ENCODE assay signal across 14 cellular contexts in the genomic region with DNA sequence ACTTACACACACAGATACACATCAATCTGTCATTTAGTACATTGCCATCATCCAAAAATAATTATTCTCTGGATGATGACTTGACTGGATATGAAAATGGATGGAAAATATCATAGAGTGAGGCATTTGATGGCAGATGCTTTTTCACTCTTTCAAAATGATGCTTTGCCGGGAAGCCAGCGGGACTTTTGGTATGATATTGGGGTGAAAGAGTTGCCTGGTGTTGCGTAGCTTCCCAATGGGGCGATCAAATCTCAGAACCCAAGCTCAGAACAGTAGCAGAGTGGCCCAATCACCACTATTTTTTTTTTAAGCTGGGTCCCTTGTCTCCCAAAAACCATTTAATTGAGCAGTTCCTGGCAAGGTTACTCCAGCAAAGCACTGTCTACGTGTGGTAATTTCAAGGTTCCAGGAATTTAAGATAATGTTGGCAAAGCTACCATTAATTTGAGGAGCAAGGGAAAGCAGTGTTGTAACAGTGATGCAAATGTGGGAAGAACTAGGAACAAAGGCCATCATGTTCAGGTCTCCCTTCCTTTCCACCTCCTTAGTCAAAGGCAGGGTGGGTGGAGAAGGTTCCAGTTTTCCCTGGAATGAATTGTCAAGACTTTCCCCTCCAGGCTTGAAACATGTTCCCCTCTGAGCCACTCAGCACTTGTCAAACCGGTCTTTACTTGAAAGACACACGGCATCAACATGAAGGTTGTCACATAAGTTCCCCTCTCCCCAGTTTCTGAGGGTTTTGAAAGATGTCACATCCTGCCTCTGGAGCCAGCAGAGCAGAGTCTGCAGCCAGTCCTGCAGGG.
A peak's percentile ranks its signal among the peaks of the same experiment; 100 is the strongest.
DNase-seq lines count a peak whose midpoint lies in the region; ATAC-seq and TF ChIP-seq lines count a peak whose summit lies in the region.
"Had no signal": no experiment of that assay in that cellular context is flagged by ENCODE, and none has a peak within 500 bp of the region (broad histone marks: within the 10 kb centered on the region; RNA-seq: fewer than 3 reads in every experiment).

No MANE protein-coding gene starts in this region.

- no peaks in the 10 kb centered on the region for H3K9me2 ChIP-seq in OCI-LY7 (ENCODE audit: insufficient read depth, low read length)

- TF ChIP-seq CTCF in psoas muscle (IDR thresholded peaks at IDR 0.05) (no peak), OCI-LY7 (conservative IDR thresholded peaks at IDR 0.05; ENCODE audit: low read length) (no peak)

- H3K36me3 ChIP-seq in adipocyte (ENCODE audit: control insufficient read depth, insufficient read depth, low read length, severe bottlenecking) (no peaks in the 10 kb centered on the region), psoas muscle (ENCODE audit: insufficient read depth in 1 of 2, low read depth in 1 of 2) (no peaks in the 10 kb centered on the region), OCI-LY7 (ENCODE audit: insufficient read depth, low read length) (no peaks in the 10 kb centered on the region)

- H3K9ac ChIP-seq in adipocyte (ENCODE audit: low read length), result peak overlapping the region; percentile 84

- H3K27ac ChIP-seq in psoas muscle (peak overlapping the region; percentile 27), OCI-LY7 (ENCODE audit: low read depth, low read length, poor library complexity, severe bottlenecking) (no peak overlapping the region)

- H3K4me3 ChIP-seq in adipocyte (ENCODE audit: low read length), result peak overlapping the region; percentile 40
- H3K4me3 ChIP-seq in psoas muscle, result no peak overlapping the region
- H3K4me3 ChIP-seq in OCI-LY7 (ENCODE audit: low read depth, low read length, poor library complexity, severe bottlenecking), result no peak overlapping the region

- ATAC-seq in Right ventricle myocardium superior (ENCODE audit: poor library complexity) (peak; percentile 69), psoas muscle (peak in 3 of 4 donors; percentile 58 to 69 (median 63)), GM18909 (IDR thresholded peaks at IDR 0.05; ENCODE audit: poor library complexity, unreplicated experiment) (no peak)

- no peaks in the 10 kb centered on the region for H3K79me2 ChIP-seq in OCI-LY7 (ENCODE audit: insufficient read depth, low read depth, low read length)

- BruUV-seq in OCI-LY7 (replicated peaks; lab: Mats Ljungman, UMichigan), result no TSS peak

- CTCF ChIA-PET in OCI-LY7 (lab: Charles Lee; ENCODE audit: unreplicated experiment), result no interaction called here

- 74 to 76% (median 75%) methylated on average over 7 of the region's 7 CpGs for WGBS in psoas muscle, 3 donors

- no peaks in the 10 kb centered on the region for H3K9me3 ChIP-seq in adipocyte (ENCODE audit: control insufficient read depth, low read length)
- no peaks in the 10 kb centered on the region for H3K9me3 ChIP-seq in psoas muscle
- no peaks in the 10 kb centered on the region for H3K9me3 ChIP-seq in OCI-LY7 (ENCODE audit: low read length)

- intact Hi-C loops in Right ventricle myocardium superior (cut with DNase I), result no loop called here
- intact Hi-C loops in psoas muscle (cut with DNase I), result no loop called here
- intact Hi-C loops in OCI-LY7 (cut with micrococcal nuclease; ENCODE audit: unreplicated experiment), result no loop called here

- H3K27me3 ChIP-seq in adipocyte (replicated peaks; ENCODE audit: control insufficient read depth, insufficient read depth, low read length) (no peaks in the 10 kb centered on the region), psoas muscle (ENCODE audit: insufficient read depth in 3 of 3, low read length in 2 of 3) (no peaks in the 10 kb centered on the region)

- no peak overlapping the region for H3K4me2 ChIP-seq in OCI-LY7 (ENCODE audit: low read length)

- H2AFZ ChIP-seq in OCI-LY7 (ENCODE audit: low read length), result no peak overlapping the region

- H4K20me1 ChIP-seq in OCI-LY7 (ENCODE audit: insufficient read depth, low read length), result no peaks in the 10 kb centered on the region

- POLR2A ChIA-PET in OCI-LY7 (lab: Charles Lee), result interaction anchor here (0.7 kb wide), 1 partner anchor 16 kb away, joined by 3 read pairs; no protein-coding TSS in a partner anchor

- peaks cover 45% of the 10 kb centered on the region for H3K4me1 ChIP-seq in adipocyte (ENCODE audit: control insufficient read depth, insufficient read depth, low read length)
- no peaks in the 10 kb centered on the region for H3K4me1 ChIP-seq in psoas muscle
- no peaks in the 10 kb centered on the region for H3K4me1 ChIP-seq in OCI-LY7 (ENCODE audit: insufficient read depth, low read length, poor library complexity, severe bottlenecking)

- peak; percentile 38 for DNase-seq in EH (ENCODE audit: low read depth)
- peak; percentile 32 for DNase-seq in adipocyte (ENCODE audit: low read depth)
- no peak for DNase-seq in Right ventricle myocardium superior
- DNase-seq in psoas muscle, result peak in 1 of 2 donors; percentile 31
- no peak for DNase-seq in SW480 (ENCODE audit: low spot score)
- no peak for DNase-seq in OCI-LY7 (ENCODE audit: low spot score)
- no peak for DNase-seq in OCI-M2 (lab: John Stamatoyannopoulos, UW; ENCODE audit: unreplicated experiment)
- DNase-seq: activated CD4-positive, alpha-beta T cell treated with anti-CD3 and anti-CD28 coated beads, Interleukin-2, amount 10 ng/mL, durations not matched to agents 7 days and 5 days; activated gamma-delta T cell; AML-193; cortex of kidney; NCI-H1436 treated with DMSO at 0.1 percent for 48 hours; NCI-H748 treated with DMSO at 0.1 percent for 48 hours had no signal

Comparison
In these comparisons a context has a peak if more than half of its experiments do, and no peak if none do; other contexts are left out.
1. DNase-seq: peak in EH (single experiment) and adipocyte (single experiment); none in Right ventricle myocardium superior (single experiment), SW480 (single experiment), OCI-LY7 (single experiment) and OCI-M2 (single experiment).